12 cellular contexts compared by ENCODE assay signal in the genomic region with DNA sequence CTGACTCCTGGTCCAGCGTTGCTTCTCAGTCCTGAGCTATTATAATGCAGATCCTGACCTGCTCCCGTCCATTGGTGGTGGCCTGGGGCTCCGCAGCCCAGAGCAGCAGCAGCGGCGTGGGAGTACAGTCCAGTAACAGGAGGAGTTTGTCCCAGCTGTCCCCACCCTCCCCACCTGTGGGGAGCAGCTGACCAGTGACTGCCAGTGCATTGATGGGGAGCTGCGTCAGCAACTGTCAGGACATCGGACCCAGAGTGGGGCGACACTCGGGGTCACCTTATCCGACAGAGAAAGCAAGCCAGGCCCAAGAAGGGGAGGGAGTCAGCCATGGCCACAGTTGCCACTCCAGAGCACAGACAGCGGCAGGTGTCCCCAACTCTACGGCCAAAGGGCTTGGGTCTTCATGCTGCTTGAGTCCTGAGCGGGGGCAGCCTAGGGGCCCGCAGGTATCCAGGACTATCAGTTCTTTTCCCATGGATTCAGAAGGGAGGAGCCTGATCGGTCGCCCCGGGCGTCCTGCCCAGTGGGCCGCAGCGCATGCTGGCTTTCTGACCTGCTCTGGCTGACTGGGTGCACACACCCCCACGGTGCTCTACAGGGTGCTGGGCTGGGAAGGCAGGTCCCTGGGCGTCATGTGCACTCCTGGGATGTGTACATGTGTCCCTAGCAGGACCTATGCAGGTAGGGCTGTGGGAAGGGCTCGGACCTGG. TPM values are rescaled to one million over a fixed set of nuclear protein-coding genes. Genes with fewer than 3 reads are reported as not detected.
DNase-seq lines count a peak whose midpoint lies in the region; ATAC-seq, FAIRE-seq and TF ChIP-seq lines count a peak whose summit lies in the region.
"Had no signal": no experiment of that assay in that cellular context is flagged by ENCODE, and none has a peak within 500 bp of the region (broad histone marks: within the 10 kb centered on the region; RNA-seq: fewer than 3 reads in every experiment).

No MANE protein-coding gene starts in this region.

- H2BK120ac ChIP-seq in trophoblast cell (ENCODE audit: insufficient read depth, low read length, poor library complexity) = no peak overlapping the region

- H3K4ac ChIP-seq in trophoblast cell (ENCODE audit: low read depth, low read length) = no peak overlapping the region

- H3K79me2 ChIP-seq in PC-3 (ENCODE audit: low read length) = no peaks in the 10 kb centered on the region
- peaks cover 1% of the 10 kb centered on the region for H3K79me2 ChIP-seq in trophoblast cell (ENCODE audit: control insufficient read depth, insufficient read depth, low read length, poor library complexity)

- H3K36me3 ChIP-seq in PC-3 (ENCODE audit: low read depth, low read length) = no peaks in the 10 kb centered on the region
- peaks cover 0 to 22% of the 10 kb centered on the region in 2 donors for H3K36me3 ChIP-seq in gastroesophageal sphincter
- H3K36me3 ChIP-seq in pancreas = no peaks in the 10 kb centered on the region
- no peaks in the 10 kb centered on the region for H3K36me3 ChIP-seq in trophoblast cell (ENCODE audit: control insufficient read depth in 1 of 2, insufficient read depth in 2 of 2, low read length in 2 of 2)

- H4K20me1 ChIP-seq in PC-3 (ENCODE audit: low read length) = no peaks in the 10 kb centered on the region

- H3K27ac ChIP-seq in PC-3 (ENCODE audit: low read length) (no peak overlapping the region), gastroesophageal sphincter (peak overlapping the region in 3 of 4 donors; percentile 58 to 83 (median 76)), pancreas (peak overlapping the region; percentile 42 to 77 (median 55)), trophoblast cell (ENCODE audit: low read depth, low read length) (no peak overlapping the region)

- H3K4me1 ChIP-seq in PC-3 (ENCODE audit: insufficient read depth, low read length) = peaks cover 20% of the 10 kb centered on the region
- peaks cover 0 to 100% (median 58%) of the 10 kb centered on the region in 3 donors for H3K4me1 ChIP-seq in gastroesophageal sphincter
- H3K4me1 ChIP-seq in pancreas = peaks cover 30 to 45% (median 38%) of the 10 kb centered on the region in 3 donors
- H3K4me1 ChIP-seq in trophoblast cell (ENCODE audit: control insufficient read depth in 1 of 2, insufficient read depth in 2 of 2, low read length in 2 of 2) = peaks cover 9 to 12% of the 10 kb centered on the region in 2 experiments

- H3K27me3 ChIP-seq in PC-3 (ENCODE audit: low read length) = no peaks in the 10 kb centered on the region
- H3K27me3 ChIP-seq in gastroesophageal sphincter = no peaks in the 10 kb centered on the region
- no peaks in the 10 kb centered on the region for H3K27me3 ChIP-seq in pancreas
- no peaks in the 10 kb centered on the region for H3K27me3 ChIP-seq in trophoblast cell (ENCODE audit: insufficient read depth, low read length)

- H3K4me3 ChIP-seq in PC-3 (ENCODE audit: low read length) = no peak overlapping the region
- no peak overlapping the region for H3K4me3 ChIP-seq in gastroesophageal sphincter
- H3K4me3 ChIP-seq in pancreas = peak overlapping the region in 1 of 4 donors; percentile 12
- H3K4me3 ChIP-seq in trophoblast cell (ENCODE audit: low read depth, low read length) = no peak overlapping the region

- no TSS peak for BruUV-seq in PC-3 (replicated peaks; lab: Mats Ljungman, UMichigan)

- CTCF ChIA-PET in PC-3 (lab: Charles Lee) = no interaction called here

- no peak overlapping the region for H2AK5ac ChIP-seq in trophoblast cell (ENCODE audit: low read length)

- 37 to 57% methylated on average over 4 to 6 of the region's 23 CpGs for WGBS in gastroesophageal sphincter (ENCODE audit: low coverage in 1 of 2), 2 donors
- WGBS in pancreas, 2 donors = 31 to 36% methylated on average over 23 of the region's 23 CpGs
- no CpG with 5 or more reads among the region's 23 CpGs for WGBS in trophoblast cell (ENCODE audit: extremely low coverage, insufficient coverage, insufficient read length)

- no peak overlapping the region for H3K18ac ChIP-seq in trophoblast cell (ENCODE audit: low read length)

- no peaks in the 10 kb centered on the region for H3K9me3 ChIP-seq in PC-3 (ENCODE audit: low read length)
- no peaks in the 10 kb centered on the region for H3K9me3 ChIP-seq in gastroesophageal sphincter
- no peaks in the 10 kb centered on the region for H3K9me3 ChIP-seq in pancreas
- H3K9me3 ChIP-seq in trophoblast cell (ENCODE audit: insufficient read depth, low read depth, low read length) = no peaks in the 10 kb centered on the region

- DNase-seq in ELF-1 (ENCODE audit: low read depth, low spot score) (peak; percentile 75), PC-3 (no peak), pancreas (peak; percentile 68 to 89 (median 78)), H4 (ENCODE audit: low spot score) (no peak), trophoblast cell (no peak), SHP77 treated with DMSO at 0.1 percent for 48 hours (lab: John Stamatoyannopoulos, UW) (no peak)
- DNase-seq in stimulated activated CD4-positive, alpha-beta T cell treated with anti-CD3 and anti-CD28 coated beads, Interleukin-2, amount 100 ng/mL, for 24 hours = no peak
- DNase-seq: activated CD8-positive, alpha-beta memory T cell treated with anti-CD3 and anti-CD28 coated beads for 24 hours; NCI-H2107; retina; SIG-M5 had no signal

- FAIRE-seq in pancreas (lab: Jason Lieb, UNC) = no peak

- TF ChIP-seq CTCF in PC-3 (conservative IDR thresholded peaks at IDR 0.05; ENCODE audit: low read depth, low read length) (no peak), gastroesophageal sphincter (IDR thresholded peaks at IDR 0.05) (no peak), pancreas (IDR thresholded peaks at IDR 0.05) (no peak)

- no peak overlapping the region for H4K12ac ChIP-seq in trophoblast cell (ENCODE audit: low read depth, low read length)

- no peak overlapping the region for H3K23ac ChIP-seq in trophoblast cell (ENCODE audit: low read length)

- no peak overlapping the region for H3K14ac ChIP-seq in trophoblast cell (ENCODE audit: low read length)

- H2BK5ac ChIP-seq in trophoblast cell (ENCODE audit: low read depth, low read length, poor library complexity) = no peak overlapping the region

- no peak overlapping the region for H2BK12ac ChIP-seq in trophoblast cell (ENCODE audit: low read length)

- TF ChIP-seq POLR2A in gastroesophageal sphincter (IDR thresholded peaks at IDR 0.05) = no peak

- H3K9ac ChIP-seq in PC-3 (ENCODE audit: low read length) (no peak overlapping the region), trophoblast cell (ENCODE audit: low read length) (no peak overlapping the region)

- no peak overlapping the region for H4K8ac ChIP-seq in trophoblast cell (ENCODE audit: low read depth, low read length)

- ATAC-seq in PC-3 = no peak
- no peak for ATAC-seq in gastroesophageal sphincter
- peak; percentile 38 to 60 (median 50) for ATAC-seq in pancreas

- intact Hi-C loops in PC-3 (cut with micrococcal nuclease) (no loop called here), pancreas (cut with DNase I) (no loop called here)

- peaks cover 5% of the 10 kb centered on the region for H3K79me1 ChIP-seq in trophoblast cell (ENCODE audit: low read length)

- H3K4me2 ChIP-seq in PC-3 (ENCODE audit: low read length) (peak overlapping the region; percentile 58; the same call in 1 of the 2 replicates), trophoblast cell (ENCODE audit: low read length) (no peak overlapping the region)

- no peak overlapping the region for H2AFZ ChIP-seq in PC-3 (ENCODE audit: low read length)
- H2AFZ ChIP-seq in trophoblast cell (ENCODE audit: insufficient read depth, low read length, poor library complexity) = no peak overlapping the region

- H3F3A ChIP-seq in PC-3 (ENCODE audit: low read length, unreplicated experiment) = no peaks in the 10 kb centered on the region

- TF ChIP-seq EP300 in gastroesophageal sphincter (IDR thresholded peaks at IDR 0.05) = no peak

- no peak overlapping the region for H4K91ac ChIP-seq in trophoblast cell (ENCODE audit: low read depth, low read length)

- POLR2A ChIA-PET in PC-3 (lab: Charles Lee; ENCODE audit: unreplicated experiment) = no interaction called here

- H3K9me2 ChIP-seq in PC-3 (replicated peaks; ENCODE audit: low read length) = no peaks in the 10 kb centered on the region

RNA-seq across cellular contexts. Expression of a gene that starts 29.7 kb away (rescaled TPM):
- total RNA-seq in PC-3 (2014; rRNA removed) = 12.2 and 20.6 TPM in 2 replicates
- 10 to 100 TPM; 14.7 to 40.2 (median 18.3) TPM for total RNA-seq in gastroesophageal sphincter
- total RNA-seq in pancreas = 10 to 100 TPM; 13.7 to 30.9 (median 17.5) TPM
- 10 to 100 TPM; 10.3 to 19.1 TPM for polyA plus RNA-seq in pancreas
- 1.5 and 2.4 TPM in 2 replicates for total RNA-seq in H4 (2014; rRNA removed; shearing (Covaris generic))
- 23.3 and 25.8 TPM in 2 replicates for polyA plus RNA-seq in trophoblast cell (2013)

Comparison
In these comparisons a context has a peak if more than half of its experiments do, and no peak if none do; other contexts are left out.
1. DNase-seq: peak in ELF-1 (single experiment) and pancreas (6 of 6); none in PC-3 (single experiment), H4 (single experiment), trophoblast cell (0 of 2), stimulated activated CD4-positive, alpha-beta T cell treated with anti-CD3 and anti-CD28 coated beads, Interleukin-2, amount 100 ng/mL, for 24 hours (0 of 2) and SHP77 treated with DMSO at 0.1 percent for 48 hours (single experiment).
2. ATAC-seq: peak in pancreas (4 of 4); none in PC-3 (single experiment) and gastroesophageal sphincter (single experiment).
3. H3K27ac ChIP-seq: peak in gastroesophageal sphincter (3 of 4) and pancreas (4 of 4); none in PC-3 (single experiment) and trophoblast cell (single experiment).